2 cellular contexts compared by ENCODE assay signal in the genomic region with DNA sequence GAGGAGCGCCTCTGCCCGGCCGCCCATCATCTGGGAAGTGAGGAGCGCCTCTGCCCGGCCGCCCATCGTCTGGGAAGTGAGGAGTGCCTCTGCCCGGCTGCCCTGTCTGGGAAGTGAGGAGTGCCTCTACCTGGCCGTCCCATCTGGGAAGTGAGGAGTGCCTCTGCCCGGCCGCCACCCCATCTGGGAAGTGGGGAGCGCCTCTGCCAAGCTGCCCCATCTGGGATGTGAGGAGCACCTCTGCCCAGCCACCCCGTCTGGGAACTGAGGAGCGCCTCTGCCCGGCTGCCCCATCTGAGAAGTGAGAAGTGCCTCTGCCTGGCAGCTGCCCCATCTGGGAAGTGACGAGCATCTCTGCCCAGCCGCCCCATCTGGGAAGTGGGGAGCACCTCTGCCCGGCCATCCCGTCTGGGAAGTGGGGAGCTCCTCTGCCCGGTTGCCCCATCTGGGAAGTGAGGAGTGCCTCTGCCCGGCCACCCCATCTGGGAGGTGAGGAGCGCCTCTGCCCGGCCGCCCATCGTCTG. TPM values are rescaled to one million over a fixed set of nuclear protein-coding genes. Genes with fewer than 3 reads are reported as not detected.
"Had no signal": no experiment of that assay in that cellular context is flagged by ENCODE, and none has a peak within 500 bp of the region (broad histone marks: within the 10 kb centered on the region; RNA-seq: fewer than 3 reads in every experiment).

No MANE protein-coding gene starts in this region.

RNA-seq across cellular contexts. Expression of gene GSTA5, which starts 15.3 kb away (rescaled TPM):
- total RNA-seq: G401, GM12878 had no signal
- polyA plus RNA-seq: GM12878 had no signal

RNA-seq across cellular contexts. Expression of gene GSTA1, which starts 21.7 kb away (rescaled TPM):
- total RNA-seq: G401 had no signal
- polyA plus RNA-seq: GM12878 had no signal
